In genomic region chr2:218658671-218659257, GRCh38 we compare ENCODE assay signal across 1 cellular context.
TF ChIP-seq lines count a peak whose summit lies in the region.

No MANE protein-coding gene starts in this region.

TF ChIP-seq in HepG2, 621 proteins besides CTCF, POLR2A, EP300 and RAD21 (continued from another document and continues in another):
- no peak for TF ChIP-seq ZBTB40 (IDR thresholded peaks at IDR 0.05)
- TF ChIP-seq ZBTB40 (CRISPR knock-in tag; IDR thresholded peaks at IDR 0.05), result no peak; the same call in 1 of the 2 replicates
- no peak for TF ChIP-seq ZNF33B (CRISPR knock-in tag; IDR thresholded peaks at IDR 0.05)
- TF ChIP-seq CBX2 (IDR thresholded peaks at IDR 0.05; ENCODE audit: low read depth, low read length), result no peak
- no peak for TF ChIP-seq CBX2 (CRISPR knock-in tag; IDR thresholded peaks at IDR 0.05; ENCODE audit: low read depth)
- no peak for TF ChIP-seq LCORL (IDR thresholded peaks at IDR 0.05)
- no peak for TF ChIP-seq LCORL (CRISPR knock-in tag; IDR thresholded peaks at IDR 0.05)
- TF ChIP-seq TMF1 (CRISPR knock-in tag; IDR thresholded peaks at IDR 0.05; ENCODE audit: low read depth), result peak; percentile 36; the same call in 1 of the 2 replicates
- no peak; the same call in 1 of the 2 replicates for TF ChIP-seq TBX2 (CRISPR knock-in tag; IDR thresholded peaks at IDR 0.05; ENCODE audit: borderline replicate concordance)
- no peak for TF ChIP-seq ZNF124 (CRISPR knock-in tag; IDR thresholded peaks at IDR 0.05)
- no peak for TF ChIP-seq NKX3-1 (CRISPR knock-in tag; IDR thresholded peaks at IDR 0.05)
- TF ChIP-seq ZNF331 (CRISPR knock-in tag; IDR thresholded peaks at IDR 0.05), result no peak; the same call in 1 of the 2 replicates
- TF ChIP-seq ZNF446 (CRISPR knock-in tag; IDR thresholded peaks at IDR 0.05), result peak; percentile 90; the same call in 1 of the 2 replicates
- no peak for TF ChIP-seq ZBTB26 (CRISPR knock-in tag; IDR thresholded peaks at IDR 0.05; ENCODE audit: borderline replicate concordance)
- TF ChIP-seq TOE1 (CRISPR knock-in tag; IDR thresholded peaks at IDR 0.05), result no peak
- no peak for TF ChIP-seq HNRNPK (IDR thresholded peaks at IDR 0.05; ENCODE audit: low read depth, low read length, poor library complexity, severe bottlenecking)
- 0 out of 2 replicates have a peak, but pooled peaks have one; percentile 14 for TF ChIP-seq ATF7-NPFF (CRISPR knock-in tag; IDR thresholded peaks at IDR 0.05; ENCODE audit: low read depth)
- TF ChIP-seq ZNF501 (CRISPR knock-in tag; IDR thresholded peaks at IDR 0.05), result no peak
- no peak for TF ChIP-seq ZNF430 (CRISPR knock-in tag; IDR thresholded peaks at IDR 0.05)
- no peak for TF ChIP-seq SP4 (CRISPR knock-in tag; IDR thresholded peaks at IDR 0.05)
- no peak for TF ChIP-seq ARHGAP35 (CRISPR knock-in tag; IDR thresholded peaks at IDR 0.05; ENCODE audit: borderline replicate concordance)
- no peak for TF ChIP-seq RFXAP (CRISPR knock-in tag; IDR thresholded peaks at IDR 0.05; ENCODE audit: borderline replicate concordance)
- TF ChIP-seq SNRNP70 (IDR thresholded peaks at IDR 0.05; ENCODE audit: low read depth, low read length), result no peak
- no peak for TF ChIP-seq TIGD3 (CRISPR knock-in tag; IDR thresholded peaks at IDR 0.05; ENCODE audit: borderline replicate concordance)
- no peak for TF ChIP-seq DNMT3B (CRISPR knock-in tag; conservative IDR thresholded peaks at IDR 0.05)
- TF ChIP-seq MIXL1 (CRISPR knock-in tag; IDR thresholded peaks at IDR 0.05), result no peak
- TF ChIP-seq ZNF615 (CRISPR knock-in tag; IDR thresholded peaks at IDR 0.05; ENCODE audit: borderline replicate concordance), result no peak
- no peak; the same call in 1 of the 2 replicates for TF ChIP-seq ZNF761 (CRISPR knock-in tag; conservative IDR thresholded peaks at IDR 0.05)
- TF ChIP-seq ZNF281 (CRISPR knock-in tag; IDR thresholded peaks at IDR 0.05; ENCODE audit: borderline replicate concordance), result no peak
- no peak for TF ChIP-seq ZBTB38 (CRISPR knock-in tag; IDR thresholded peaks at IDR 0.05)
- TF ChIP-seq ZNF800 (CRISPR knock-in tag; IDR thresholded peaks at IDR 0.05), result no peak
- no peak for TF ChIP-seq SETDB1 (CRISPR knock-in tag; IDR thresholded peaks at IDR 0.05; ENCODE audit: borderline replicate concordance)
- no peak for TF ChIP-seq HNRNPUL1 (IDR thresholded peaks at IDR 0.05; ENCODE audit: low read depth, low read length)
- TF ChIP-seq ZNF589 (CRISPR knock-in tag; conservative IDR thresholded peaks at IDR 0.05), result no peak
- no peak for TF ChIP-seq ZNF768 (CRISPR knock-in tag; IDR thresholded peaks at IDR 0.05)
- TF ChIP-seq GATAD2A (CRISPR knock-in tag; IDR thresholded peaks at IDR 0.05), result 0 out of 2 replicates have a peak, but pooled peaks have one; percentile 35
- no peak for TF ChIP-seq NR2C2 (CRISPR knock-in tag; IDR thresholded peaks at IDR 0.05; ENCODE audit: borderline replicate concordance)
- no peak for TF ChIP-seq MIER3 (CRISPR knock-in tag; IDR thresholded peaks at IDR 0.05; ENCODE audit: borderline replicate concordance)
- TF ChIP-seq FIP1L1 (IDR thresholded peaks at IDR 0.05; ENCODE audit: borderline replicate concordance, insufficient read depth, low read depth, low read length), result no peak
- 0 out of 2 replicates have a peak, but pooled peaks have one; percentile 32 for TF ChIP-seq SP2 (CRISPR knock-in tag; IDR thresholded peaks at IDR 0.05)
- no peak for TF ChIP-seq MXI1 (IDR thresholded peaks at IDR 0.05; ENCODE audit: borderline replicate concordance, low read depth, low read length)
- TF ChIP-seq ZNF567 (CRISPR knock-in tag; IDR thresholded peaks at IDR 0.05; ENCODE audit: borderline replicate concordance), result no peak
- TF ChIP-seq ZNF619 (CRISPR knock-in tag; IDR thresholded peaks at IDR 0.05), result peak; percentile 22; the same call in 1 of the 2 replicates
- TF ChIP-seq GPN1 (CRISPR knock-in tag; IDR thresholded peaks at IDR 0.05; ENCODE audit: borderline replicate concordance), result no peak
- no peak for TF ChIP-seq HMG20B (CRISPR knock-in tag; conservative IDR thresholded peaks at IDR 0.05)
- no peak for TF ChIP-seq ZNF484 (CRISPR knock-in tag; IDR thresholded peaks at IDR 0.05; ENCODE audit: borderline replicate concordance, low read depth)
- no peak for TF ChIP-seq ZNF234 (CRISPR knock-in tag; conservative IDR thresholded peaks at IDR 0.05)
- TF ChIP-seq ZNF275 (CRISPR knock-in tag; IDR thresholded peaks at IDR 0.05; ENCODE audit: borderline replicate concordance), result no peak
- TF ChIP-seq MED8 (CRISPR knock-in tag; IDR thresholded peaks at IDR 0.05; ENCODE audit: insufficient replicate concordance), result no peak
- no peak for TF ChIP-seq KLF9 (CRISPR knock-in tag; IDR thresholded peaks at IDR 0.05; ENCODE audit: low read depth)
- no peak; a peak in 1 of 4 replicates for TF ChIP-seq HMGXB4 (CRISPR knock-in tag; IDR thresholded peaks at IDR 0.05; ENCODE audit: borderline replicate concordance in 1 of 2, low read depth in 1 of 2)
